9 cellular contexts compared by ENCODE assay signal in genomic region chr16:70476272-70477020, GRCh38. TPM values are rescaled to one million over a fixed set of nuclear protein-coding genes. Genes with fewer than 3 reads are reported as not detected.
DNase-seq lines count a peak whose midpoint lies in the region; ATAC-seq and TF ChIP-seq lines count a peak whose summit lies in the region.
"Had no signal": no experiment of that assay in that cellular context is flagged by ENCODE, and none has a peak within 500 bp of the region (broad histone marks: within the 10 kb centered on the region; RNA-seq: fewer than 3 reads in every experiment).

No MANE protein-coding gene starts in this region.

- intact Hi-C loops in PC-9 (cut with micrococcal nuclease; ENCODE audit: unreplicated experiment) = loop anchor here (1.0 kb wide), 2 partner anchors 46 to 95 kb away; no protein-coding TSS in a partner anchor

- peak; percentile 44 for DNase-seq in Ammon's horn (ENCODE audit: low spot score)
- DNase-seq in PC-9 = peak; percentile 73 to 76
- DNase-seq in dermis blood vessel endothelial cell = peak; percentile 85
- no peak for DNase-seq in cortex of kidney (lab: John Stamatoyannopoulos, UW)
- DNase-seq in midbrain (lab: John Stamatoyannopoulos, UW) = no peak
- DNase-seq: naive B cell had no signal

- H3K4me3 ChIP-seq in PC-9 (no peak overlapping the region), skin epidermis (no peak overlapping the region)

- peak overlapping the region; percentile 58 for H3K4me2 ChIP-seq in PC-9

- H2AFZ ChIP-seq in PC-9 = no peak overlapping the region

- no peaks in the 10 kb centered on the region for H3K79me2 ChIP-seq in PC-9 (ENCODE audit: low read depth)

- H3K4me1 ChIP-seq in PC-9 (replicated peaks; ENCODE audit: insufficient read depth) = peaks cover 30% of the 10 kb centered on the region

- CTCF ChIA-PET in PC-9 (lab: Charles Lee) = interaction anchor here (0.6 to 1.3 kb wide), 2 partner anchors 48 to 71 kb away, joined by 3 to 6 read pairs; no protein-coding TSS in a partner anchor

- no peak for TF ChIP-seq CTCF in PC-9 (conservative IDR thresholded peaks at IDR 0.05)

- TSS peak; percentile 21 for BruUV-seq in PC-9 (replicated peaks; lab: Mats Ljungman, UMichigan)

- no peaks in the 10 kb centered on the region for H3K9me3 ChIP-seq in PC-9 (ENCODE audit: insufficient read depth, low read depth)

- peaks cover 17% of the 10 kb centered on the region for H3F3A ChIP-seq in PC-9 (ENCODE audit: insufficient read depth, low read depth)

- peak; percentile 78 for ATAC-seq in GM18873 (IDR thresholded peaks at IDR 0.05; ENCODE audit: low FRiP score, unreplicated experiment)
- peak; percentile 75 for ATAC-seq in HG03039 (IDR thresholded peaks at IDR 0.05; ENCODE audit: unreplicated experiment)

- POLR2A ChIA-PET in PC-9 (lab: Charles Lee; ENCODE audit: unreplicated experiment) = no interaction called here

- H3K27ac ChIP-seq in PC-9 = peak overlapping the region; percentile 40
- peak overlapping the region in 15 of 21 experiments; percentile 4 to 76 (median 37) for H3K27ac ChIP-seq in skin epidermis

- H3K9me2 ChIP-seq in PC-9 (ENCODE audit: insufficient read depth) = no peaks in the 10 kb centered on the region

- H3K36me3 ChIP-seq in PC-9 (ENCODE audit: low read depth) = 0 out of 2 replicates have a peak, but pooled peaks cover 4% of the 10 kb centered on the region

- no peaks in the 10 kb centered on the region for H4K20me1 ChIP-seq in PC-9 (ENCODE audit: insufficient read depth)

- no peaks in the 10 kb centered on the region for H3K27me3 ChIP-seq in PC-9 (ENCODE audit: insufficient read depth, low read depth)

RNA-seq across cellular contexts. Expression of gene FCSK, which starts 22.1 kb away (rescaled TPM):
- 17.0 and 19.3 TPM in 2 replicates for total RNA-seq in PC-9 (2021)
- total RNA-seq in dermis blood vessel endothelial cell = 11.2 and 19.9 TPM in 2 replicates

RNA-seq across cellular contexts. Expression of gene ST3GAL2, which starts 37.5 kb away (rescaled TPM):
- total RNA-seq in PC-9 (2021) (9.7 and 13.7 TPM in 2 replicates), dermis blood vessel endothelial cell (52.4 and 61.2 TPM in 2 replicates)

RNA-seq across cellular contexts. Expression of gene COG4, which starts 46.9 kb away (rescaled TPM):
- total RNA-seq in PC-9 (2021) (54.2 and 61.1 TPM in 2 replicates), dermis blood vessel endothelial cell (93.8 and 98.0 TPM in 2 replicates)

RNA-seq across cellular contexts. Expression of gene SF3B3, which starts 47.2 kb away (rescaled TPM):
- total RNA-seq in PC-9 (2021) (326 and 339 TPM in 2 replicates), dermis blood vessel endothelial cell (96.3 and 148 TPM in 2 replicates)

Comparison
In these comparisons a context has a peak if more than half of its experiments do, and no peak if none do; other contexts are left out.
1. DNase-seq: peak in Ammon's horn (single experiment), PC-9 (2 of 2) and dermis blood vessel endothelial cell (single experiment); none in cortex of kidney (single experiment) and midbrain (single experiment).